ENCODE assay signal across 15 cellular contexts in genomic region chr1:9248341-9249262, GRCh38. TPM values are rescaled to one million over a fixed set of nuclear protein-coding genes. Genes with fewer than 3 reads are reported as not detected.
DNase-seq lines count a peak whose midpoint lies in the region; ATAC-seq, FAIRE-seq and TF ChIP-seq lines count a peak whose summit lies in the region.
"Had no signal": no experiment of that assay in that cellular context is flagged by ENCODE, and none has a peak within 500 bp of the region (broad histone marks: within the 10 kb centered on the region; RNA-seq: fewer than 3 reads in every experiment).

No MANE protein-coding gene starts in this region.

- no peak for FAIRE-seq in HepG2 (lab: Jason Lieb, UNC)
- FAIRE-seq: frontal cortex had no signal

- H3K4me3 ChIP-seq in HEK293 (ENCODE audit: low read depth, low read length): no peak overlapping the region
- H3K4me3 ChIP-seq in body of pancreas: no peak overlapping the region
- H3K4me3 ChIP-seq in HepG2 (replicated peaks in 1 of 3; ENCODE audit: insufficient read depth in 1 of 3, low read depth in 2 of 3, low read length in 3 of 3): peak overlapping the region in 1 of 3 experiments; percentile 9; a peak in 1 of 6 replicates
- H3K4me3 ChIP-seq in skin epidermis: no peak overlapping the region
- no peak overlapping the region for H3K4me3 ChIP-seq in brain microvascular endothelial cell (ENCODE audit: low read depth, low read length)

- in situ Hi-C loops in HepG2 (cut with HindIII; ENCODE audit: extremely low pct_ligation_motif_present, low pct_unique_long_range_greater_than_20kb) (loop anchor here (5.0 kb wide), 1 partner anchor 136 kb away; no protein-coding TSS in a partner anchor), brain microvascular endothelial cell (cut with HindIII; ENCODE audit: low pct_ligation_motif_present, low sequenced_read_pairs) (no loop called here)

- WGBS in body of pancreas, 2 donors: 80 to 81% methylated on average over 12 to 20 of the region's 21 CpGs
- 99% methylated on average over 16 of the region's 21 CpGs for WGBS in HepG2 (ENCODE audit: low lambda C conversion rate)

- TF ChIP-seq RAD21 in HepG2 (CRISPR knock-in tag; IDR thresholded peaks at IDR 0.05): no peak

- CTCF ChIA-PET in HEK293 (lab: Yijun Ruan, JAX): interaction anchor here (1.2 to 1.4 kb wide), 2 partner anchors 137 to 138 kb away, joined by 3 read pairs; no protein-coding TSS in a partner anchor
- CTCF ChIA-PET in HepG2 (lab: Yijun Ruan, JAX; ENCODE audit: low intra/inter-chr PET ratio, low total read pairs): interaction anchor here (1.1 to 1.2 kb wide), 2 partner anchors 67 to 138 kb away, joined by 3 read pairs; no protein-coding TSS in a partner anchor

- peak overlapping the region; percentile 55; the same call in 1 of the 2 replicates for H3K9ac ChIP-seq in HepG2 (ENCODE audit: insufficient read depth, low read depth, low read length)

- TF ChIP-seq EP300 in HepG2 (IDR thresholded peaks at IDR 0.05; ENCODE audit: low read depth in 2 of 2, low read length in 2 of 2) (no peak), HepG2 (CRISPR knock-in tag; IDR thresholded peaks at IDR 0.05; ENCODE audit: borderline replicate concordance) (no peak)

- H3K27ac ChIP-seq in HEK293 (ENCODE audit: extremely low read depth, low read depth, low read length): no peak overlapping the region
- H3K27ac ChIP-seq in body of pancreas: peak overlapping the region in 3 of 4 donors; percentile 72 to 82 (median 80)
- peak overlapping the region; percentile 86 for H3K27ac ChIP-seq in HepG2 (ENCODE audit: extremely low read length, insufficient read depth, low read length)
- H3K27ac ChIP-seq in skin epidermis: peak overlapping the region in 17 of 21 experiments; percentile 22 to 86 (median 68)
- H3K27ac ChIP-seq in brain microvascular endothelial cell: no peak overlapping the region

- peaks cover 6% of the 10 kb centered on the region for H3K79me2 ChIP-seq in HepG2 (ENCODE audit: insufficient read depth, low read length)

- H3K36me3 ChIP-seq in HEK293 (ENCODE audit: control insufficient read depth in 2 of 2, insufficient read depth in 1 of 2, low read length in 2 of 2): peaks cover 0 to 43% of the 10 kb centered on the region in 2 experiments; a peak in 1 of 3 replicates
- no peaks in the 10 kb centered on the region for H3K36me3 ChIP-seq in body of pancreas (replicated peaks in 1 of 2; ENCODE audit: insufficient read depth in 1 of 2, low read depth in 2 of 2)
- H3K36me3 ChIP-seq in HepG2 (replicated peaks in 1 of 2; ENCODE audit: control insufficient read depth in 1 of 2, insufficient read depth in 2 of 2, low read length in 2 of 2): no peaks in the 10 kb centered on the region; a peak in 1 of 5 replicates
- peaks cover 3% of the 10 kb centered on the region for H3K36me3 ChIP-seq in brain microvascular endothelial cell (replicated peaks)
- H3K36me3 ChIP-seq: BE2C had no signal

- no peaks in the 10 kb centered on the region for H3K4me1 ChIP-seq in HEK293 (ENCODE audit: control insufficient read depth, insufficient read depth, low read length)
- H3K4me1 ChIP-seq in body of pancreas: peaks cover 71% of the 10 kb centered on the region
- H3K4me1 ChIP-seq in HepG2 (ENCODE audit: insufficient read depth, low read length): peaks cover 69% of the 10 kb centered on the region
- H3K4me1 ChIP-seq: BE2C had no signal

- DNase-seq in body of pancreas: peak in 1 of 4 donors; percentile 3
- DNase-seq in HepG2 (ENCODE audit: low spot score): no peak
- DNase-seq in brain microvascular endothelial cell: no peak
- no peak for DNase-seq in H4 (ENCODE audit: low spot score)
- no peak for DNase-seq in activated CD8-positive, alpha-beta memory T cell treated with anti-CD3 and anti-CD28 coated beads, Interleukin-2, amount 50 U/mL, for 4 hours
- DNase-seq in dedifferentiated amniotic fluid mesenchymal stem cell (ENCODE audit: extremely low spot score): no peak
- DNase-seq: BE2C; DMS79; KG1; kidney glomerular epithelial cell; NCI-H2081; stimulated activated CD8-positive, alpha-beta memory T cell treated with anti-CD3 and anti-CD28 coated beads, Interleukin-4, amount 100 ng/mL, for 48 hours had no signal

- peak overlapping the region; percentile 79 for H3K4me2 ChIP-seq in HepG2 (ENCODE audit: low read depth, low read length)

- H3K9me3 ChIP-seq in HEK293 (ENCODE audit: control insufficient read depth, insufficient read depth, low read depth, low read length) (no peaks in the 10 kb centered on the region), body of pancreas (no peaks in the 10 kb centered on the region), HepG2 (ENCODE audit: low read length) (no peaks in the 10 kb centered on the region)
- H3K9me3 ChIP-seq: BE2C had no signal

- ATAC-seq in body of pancreas (no peak), HepG2 (no peak)

- POLR2A ChIA-PET in HEK293 (lab: Yijun Ruan, JAX): no interaction called here
- POLR2A ChIA-PET in HepG2 (lab: Yijun Ruan, JAX): interaction anchor here (0.6 to 7.0 kb wide), 13 partner anchors 13 to 190 kb away, joined by 3 to 303 read pairs (median 9); partner anchors contain the start of gene H6PD

- H4K20me1 ChIP-seq in HepG2 (ENCODE audit: insufficient read depth, low read length): no peaks in the 10 kb centered on the region

- BruUV-seq in HepG2 (replicated peaks; lab: Mats Ljungman, UMichigan): no TSS peak

- intact Hi-C loops in body of pancreas (cut with DNase I): no loop called here
- intact Hi-C loops in HepG2 (cut with micrococcal nuclease; ENCODE audit: unreplicated experiment): no loop called here

- H3K27me3 ChIP-seq in body of pancreas: no peaks in the 10 kb centered on the region
- no peaks in the 10 kb centered on the region for H3K27me3 ChIP-seq in HepG2 (ENCODE audit: control insufficient read depth in 1 of 2, insufficient read depth in 2 of 2, low read length in 2 of 2)
- no peaks in the 10 kb centered on the region for H3K27me3 ChIP-seq in brain microvascular endothelial cell (replicated peaks)
- H3K27me3 ChIP-seq: BE2C had no signal

- TF ChIP-seq CTCF in HEK293 (tag by site-specific recombination; IDR thresholded peaks at IDR 0.05) (no peak), body of pancreas (IDR thresholded peaks at IDR 0.05) (no peak), HepG2 (CRISPR knock-in tag; IDR thresholded peaks at IDR 0.05) (no peak), brain microvascular endothelial cell (IDR thresholded peaks at IDR 0.05; ENCODE audit: low read depth, low read length, missing control alignments) (no peak)

- TF ChIP-seq POLR2A in body of pancreas (IDR thresholded peaks at IDR 0.05): no peak
- no peak for TF ChIP-seq POLR2A in HepG2 (IDR thresholded peaks at IDR 0.05; ENCODE audit: insufficient read depth in 1 of 2, low read depth in 2 of 2, low read length in 2 of 2)

- H2AFZ ChIP-seq in HepG2 (ENCODE audit: low read length): no peak overlapping the region

RNA-seq across cellular contexts. Expression of gene H6PD, which starts 14.0 kb away (rescaled TPM):
- 10 to 100 TPM; 24.1 to 35.6 TPM for total RNA-seq in body of pancreas
- 6.3 and 9.3 TPM in 2 replicates for total RNA-seq in HepG2 (2016; rRNA removed; fragmentation: Illumina TruSeq; extraction: Trizol)
- total RNA-seq in HepG2 (2016; cell fraction: cytosol; rRNA removed; fragmentation: Illumina TruSeq; extraction: Trizol; ENCODE audit: low read depth): 0.79 and 0.81 TPM in 2 replicates
- 5.4 and 9.4 TPM in 2 replicates for total RNA-seq in HepG2 (2016; cell fraction: insoluble cytoplasmic fraction; rRNA removed; fragmentation: Illumina TruSeq; extraction: Trizol)
- total RNA-seq in HepG2 (2016; cell fraction: membrane; rRNA removed; fragmentation: Illumina TruSeq; extraction: Trizol): 2.5 TPM in 2 replicates
- 10.0 and 12.1 TPM in 2 replicates for total RNA-seq in HepG2 (2016; cell fraction: nucleus; rRNA removed; fragmentation: Illumina TruSeq; extraction: Trizol)
- 14.1 and 21.5 TPM in 2 replicates for polyA plus RNA-seq in HepG2 (2011; rRNA removed)
- polyA plus RNA-seq in HepG2 (2011; cell fraction: cytosol; rRNA removed): 13.3 and 14.5 TPM in 2 replicates
- 26.3 and 26.5 TPM in 2 replicates for polyA plus RNA-seq in HepG2 (2011; cell fraction: nucleus; rRNA removed)
- polyA plus RNA-seq in HepG2 (2012): 10.8 and 11.1 TPM in 2 replicates
- 0.36 TPM in 2 replicates for polyA plus RNA-seq in HepG2 (2016; cell fraction: cytosol; fragmentation: Illumina TruSeq; extraction: Trizol; ENCODE audit: low read depth)
- 4.2 and 4.6 TPM in 2 replicates for polyA plus RNA-seq in HepG2 (2016; cell fraction: insoluble cytoplasmic fraction; fragmentation: Illumina TruSeq; extraction: Trizol; ENCODE audit: low read depth)
- 0.93 and 0.94 TPM in 2 replicates for polyA plus RNA-seq in HepG2 (2016; cell fraction: membrane; fragmentation: Illumina TruSeq; extraction: Trizol; ENCODE audit: low read depth)
- 15.4 and 16.8 TPM in 2 replicates for polyA plus RNA-seq in HepG2 (2016; cell fraction: nucleus; fragmentation: Illumina TruSeq; extraction: Trizol; ENCODE audit: insufficient read depth, low read depth)
- 2.9 and 31.0 TPM in 2 replicates for polyA minus RNA-seq in HepG2 (2011; rRNA and poly(A)+ RNA removed; ENCODE audit: low replicate concordance)
- polyA minus RNA-seq in HepG2 (2011; cell fraction: cytosol; rRNA and poly(A)+ RNA removed): 14.3 and 18.7 TPM in 2 replicates
- 7.9 and 11.3 TPM in 2 replicates for polyA minus RNA-seq in HepG2 (2011; cell fraction: nucleus; rRNA and poly(A)+ RNA removed)
- 10.0 and 10.3 TPM in 2 replicates for total RNA-seq in H4 (2014; rRNA removed; shearing (Covaris generic))

RNA-seq across cellular contexts. Expression of gene SPSB1, which starts 44.1 kb away (rescaled TPM):
- total RNA-seq in body of pancreas (10 to 100 TPM; 14.5 to 16.5 TPM), HepG2 (2016; rRNA removed; fragmentation: Illumina TruSeq; extraction: Trizol) (5.0 and 7.1 TPM in 2 replicates)
- total RNA-seq in HepG2 (2016; cell fraction: cytosol; rRNA removed; fragmentation: Illumina TruSeq; extraction: Trizol; ENCODE audit: low read depth): 2.4 and 2.5 TPM in 2 replicates
- 5.2 and 5.8 TPM in 2 replicates for total RNA-seq in HepG2 (2016; cell fraction: insoluble cytoplasmic fraction; rRNA removed; fragmentation: Illumina TruSeq; extraction: Trizol)
- total RNA-seq in HepG2 (2016; cell fraction: membrane; rRNA removed; fragmentation: Illumina TruSeq; extraction: Trizol): 4.4 and 5.9 TPM in 2 replicates
- total RNA-seq in HepG2 (2016; cell fraction: nucleus; rRNA removed; fragmentation: Illumina TruSeq; extraction: Trizol): 4.3 and 4.4 TPM in 2 replicates
- polyA plus RNA-seq in HepG2 (2011; rRNA removed): 8.0 and 10.9 TPM in 2 replicates
- 8.1 and 8.5 TPM in 2 replicates for polyA plus RNA-seq in HepG2 (2011; cell fraction: cytosol; rRNA removed)
- 5.1 TPM in 2 replicates for polyA plus RNA-seq in HepG2 (2011; cell fraction: nucleus; rRNA removed)
- 4.0 and 7.7 TPM in 2 replicates for polyA plus RNA-seq in HepG2 (2012)
- polyA plus RNA-seq in HepG2 (2016; cell fraction: cytosol; fragmentation: Illumina TruSeq; extraction: Trizol; ENCODE audit: low read depth): 1.9 and 2.2 TPM in 2 replicates
- polyA plus RNA-seq in HepG2 (2016; cell fraction: insoluble cytoplasmic fraction; fragmentation: Illumina TruSeq; extraction: Trizol; ENCODE audit: low read depth): 7.3 and 7.8 TPM in 2 replicates
- polyA plus RNA-seq in HepG2 (2016; cell fraction: membrane; fragmentation: Illumina TruSeq; extraction: Trizol; ENCODE audit: low read depth): 3.9 and 4.2 TPM in 2 replicates
- polyA plus RNA-seq in HepG2 (2016; cell fraction: nucleus; fragmentation: Illumina TruSeq; extraction: Trizol; ENCODE audit: insufficient read depth, low read depth): 3.9 and 4.4 TPM in 2 replicates
- 9.2 and 17.1 TPM in 2 replicates for polyA minus RNA-seq in HepG2 (2011; rRNA and poly(A)+ RNA removed; ENCODE audit: low replicate concordance)
- 3.6 and 6.4 TPM in 2 replicates for polyA minus RNA-seq in HepG2 (2011; cell fraction: cytosol; rRNA and poly(A)+ RNA removed)
- 3.1 and 4.2 TPM in 2 replicates for polyA minus RNA-seq in HepG2 (2011; cell fraction: nucleus; rRNA and poly(A)+ RNA removed)
- 10.6 and 12.2 TPM in 2 replicates for total RNA-seq in H4 (2014; rRNA removed; shearing (Covaris generic))

Comparison
In these comparisons a context has a peak if more than half of its experiments do, and no peak if none do; other contexts are left out.
1. H3K27ac ChIP-seq: peak in body of pancreas (3 of 4), HepG2 (single experiment) and skin epidermis (17 of 21); none in HEK293 (single experiment) and brain microvascular endothelial cell (single experiment).